ENCODE assay signal across 8 cellular contexts in genomic region chr2:12555012-12555645, GRCh38.
DNase-seq lines count a peak whose midpoint lies in the region; ATAC-seq and TF ChIP-seq lines count a peak whose summit lies in the region.

No MANE protein-coding gene starts in this region.

- peak; percentile 9 to 14 for DNase-seq in activated CD4-positive, alpha-beta T cell treated with anti-CD3 and anti-CD28 coated beads for 24 hours (ENCODE audit: low read depth in 2 of 2)
- no peak for DNase-seq in activated CD4-positive, alpha-beta T cell treated with anti-CD3 and anti-CD28 coated beads for 1 hour
- DNase-seq in PC-3 (peak; percentile 66), breast epithelium (ENCODE audit: low spot score in 2 of 2) (no peak), NCI-H146 treated with DMSO at 0.1 percent for 48 hours (lab: John Stamatoyannopoulos, UW; ENCODE audit: unreplicated experiment) (no peak)

- H2AFZ ChIP-seq in PC-3 (ENCODE audit: low read length): no peak overlapping the region

- no peaks in the 10 kb centered on the region for H3K9me2 ChIP-seq in PC-3 (replicated peaks; ENCODE audit: low read length)

- H3K27me3 ChIP-seq in PC-3 (ENCODE audit: low read length) (no peaks in the 10 kb centered on the region), breast epithelium (no peaks in the 10 kb centered on the region), rectal smooth muscle tissue (ENCODE audit: control insufficient read depth, insufficient read depth, low read length) (no peaks in the 10 kb centered on the region)

- peak; percentile 57 for ATAC-seq in PC-3
- no peak for ATAC-seq in HG03571 (IDR thresholded peaks at IDR 0.05; ENCODE audit: unreplicated experiment)
- no peak for ATAC-seq in HG03095 (IDR thresholded peaks at IDR 0.05; ENCODE audit: unreplicated experiment)

- H3K9me3 ChIP-seq in PC-3 (ENCODE audit: low read length): no peaks in the 10 kb centered on the region
- H3K9me3 ChIP-seq in breast epithelium: no peaks in the 10 kb centered on the region

- intact Hi-C loops in PC-3 (cut with micrococcal nuclease) (loop anchor here (2.0 to 5.0 kb wide), 2 partner anchors 147 to 162 kb away; partner anchors contain the start of gene TRIB2), breast epithelium (cut with DNase I; ENCODE audit: low total_unique reads) (no loop called here)

- BruUV-seq in PC-3 (replicated peaks; lab: Mats Ljungman, UMichigan): no TSS peak

- peak overlapping the region; percentile 70 for H3K4me2 ChIP-seq in PC-3 (ENCODE audit: low read length)

- H3K9ac ChIP-seq in PC-3 (ENCODE audit: low read length) (peak overlapping the region; percentile 28; the same call in 1 of the 2 replicates), rectal smooth muscle tissue (ENCODE audit: low read length) (no peak overlapping the region)

- H3K4me1 ChIP-seq in PC-3 (ENCODE audit: insufficient read depth, low read length): peaks cover 32% of the 10 kb centered on the region
- no peaks in the 10 kb centered on the region for H3K4me1 ChIP-seq in breast epithelium
- H3K4me1 ChIP-seq in rectal smooth muscle tissue (ENCODE audit: control insufficient read depth, insufficient read depth, low read length): peaks cover 5% of the 10 kb centered on the region

- H3K36me3 ChIP-seq in PC-3 (ENCODE audit: low read depth, low read length): no peaks in the 10 kb centered on the region
- no peaks in the 10 kb centered on the region for H3K36me3 ChIP-seq in breast epithelium
- H3K36me3 ChIP-seq in rectal smooth muscle tissue (ENCODE audit: control insufficient read depth, insufficient read depth, low read length): no peaks in the 10 kb centered on the region

- peak overlapping the region; percentile 25; the same call in 1 of the 2 replicates for H3K4me3 ChIP-seq in PC-3 (ENCODE audit: low read length)
- no peak overlapping the region for H3K4me3 ChIP-seq in breast epithelium
- no peak overlapping the region for H3K4me3 ChIP-seq in rectal smooth muscle tissue (ENCODE audit: low read length)

- H3K79me2 ChIP-seq in PC-3 (ENCODE audit: low read length): no peaks in the 10 kb centered on the region

- no peak for TF ChIP-seq POLR2A in breast epithelium (IDR thresholded peaks at IDR 0.05)

- POLR2A ChIA-PET in PC-3 (lab: Charles Lee; ENCODE audit: unreplicated experiment): interaction anchor here (0.6 kb wide), 1 partner anchor 28 kb away, joined by 8 read pairs; no protein-coding TSS in a partner anchor

- peaks cover 10% of the 10 kb centered on the region for H3F3A ChIP-seq in PC-3 (ENCODE audit: low read length, unreplicated experiment)

- no peaks in the 10 kb centered on the region for H4K20me1 ChIP-seq in PC-3 (ENCODE audit: low read length)

- CTCF ChIA-PET in PC-3 (lab: Charles Lee): interaction anchor here (0.6 to 1.0 kb wide), 2 partner anchors 161 to 162 kb away, joined by 4 read pairs; partner anchors contain the start of gene TRIB2

- H3K27ac ChIP-seq in PC-3 (ENCODE audit: low read length) (peak overlapping the region; percentile 82), breast epithelium (peak overlapping the region; percentile 10 to 67), rectal smooth muscle tissue (ENCODE audit: low read depth, low read length) (peak overlapping the region; percentile 38)

- 0 out of 2 replicates have a peak, but pooled peaks have one; percentile 22 for TF ChIP-seq CTCF in PC-3 (conservative IDR thresholded peaks at IDR 0.05; ENCODE audit: low read depth, low read length)
- TF ChIP-seq CTCF in breast epithelium (IDR thresholded peaks at IDR 0.05): no peak

Comparison
In these comparisons a context has a peak if more than half of its experiments do, and no peak if none do; other contexts are left out.
1. DNase-seq: peak in activated CD4-positive, alpha-beta T cell treated with anti-CD3 and anti-CD28 coated beads for 24 hours (2 of 2) and PC-3 (single experiment); none in activated CD4-positive, alpha-beta T cell treated with anti-CD3 and anti-CD28 coated beads for 1 hour (single experiment), breast epithelium (0 of 2) and NCI-H146 treated with DMSO at 0.1 percent for 48 hours (single experiment).
2. Peak in every context shown above with its lines, with median percentiles within 50 percentile points of each other: H3K27ac ChIP-seq.